Comparison of ENCODE assay signal across 28 cellular contexts in the genomic region with DNA sequence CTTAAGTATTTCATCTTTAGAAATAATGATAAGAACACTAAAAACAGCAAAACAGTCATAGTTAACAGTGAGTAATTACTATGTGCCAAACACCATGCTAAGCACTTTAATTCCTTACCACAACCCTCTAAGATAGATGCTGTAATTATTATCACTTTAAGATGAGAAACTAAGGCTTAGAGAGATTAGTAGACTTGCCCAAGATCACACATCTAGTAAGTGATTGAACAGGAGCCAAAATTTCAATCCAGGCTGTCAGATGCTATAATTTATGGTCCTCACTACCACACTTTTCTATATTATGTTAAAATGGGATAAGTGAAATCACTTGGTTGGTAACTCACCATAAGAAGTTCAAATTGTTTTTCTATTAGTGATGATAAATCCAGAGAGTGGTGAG.
"Had no signal": no experiment of that assay in that cellular context is flagged by ENCODE, and none has a peak within 500 bp of the region (broad histone marks: within the 10 kb centered on the region; RNA-seq: fewer than 3 reads in every experiment).

No MANE protein-coding gene starts in this region.

- H3K27me3 ChIP-seq: foreskin keratinocyte, gastroesophageal sphincter, heart left ventricle, hepatocyte, left lung, neutrophil, pancreas, stomach, thyroid gland, vagina had no signal

- H3K4me1 Mint-ChIP-seq: neural crest cell had no signal

- H3K27ac Mint-ChIP-seq: dendritic cell treated with granulocyte-macrophage colony-stimulating factor and Interleukin-4, amounts not matched to agents 40 ng/mL and 50 ng/mL, for 4 days; endodermal cell; mesothelial cell of epicardium; natural killer cell treated with Interleukin-12 subunit alpha and Interleukin-12 subunit beta and Interleukin-15 and Interleukin-18, amount 100 ng/mL, for 72 hours had no signal

- H3K4me3 ChIP-seq: gastroesophageal sphincter, heart left ventricle, hepatocyte, left lung, mucosa of descending colon, pancreas, smooth muscle cell, stomach, thyroid gland, vagina had no signal

- H3K27me3 Mint-ChIP-seq: dendritic cell treated with granulocyte-macrophage colony-stimulating factor and Interleukin-4, amounts not matched to agents 40 ng/mL and 50 ng/mL, for 4 days; naive B cell; natural killer cell treated with Interleukin-12 subunit alpha and Interleukin-12 subunit beta and Interleukin-15 and Interleukin-18, amount 100 ng/mL, for 72 hours had no signal

- H3K9me3 Mint-ChIP-seq: dendritic cell treated with granulocyte-macrophage colony-stimulating factor and Interleukin-4, amounts not matched to agents 40 ng/mL and 50 ng/mL, for 4 days; endodermal cell; mesothelial cell of epicardium; natural killer cell treated with Interleukin-12 subunit alpha and Interleukin-12 subunit beta and Interleukin-15 and Interleukin-18, amount 100 ng/mL, for 72 hours; neural crest cell had no signal

- DNase-seq: effector CD8-positive, alpha-beta T cell; endodermal cell; foreskin keratinocyte; heart left ventricle; left cardiac atrium; left lung; mesenchymal stem cell; mucosa of descending colon; naive B cell; pancreas; stimulated activated CD4-positive, alpha-beta T cell treated with anti-CD3 and anti-CD28 coated beads, Interleukin-12 subunit alpha, Interleukin-12 subunit beta, amount 100 ng/mL, for 4 hours; stimulated activated CD4-positive, alpha-beta T cell treated with anti-CD3 and anti-CD28 coated beads, Interleukin-1b, Interleukin-23, amount 100 ng/mL, for 48 hours; stimulated activated CD4-positive, alpha-beta T cell treated with anti-CD3 and anti-CD28 coated beads, Interleukin-4, amount 100 ng/mL, for 1 hour; stimulated activated CD8-positive, alpha-beta memory T cell treated with anti-CD3 and anti-CD28 coated beads, Interleukin-4, amount 100 ng/mL, for 48 hours; stimulated activated naive CD4-positive, alpha-beta T cell treated with Interleukin-2 at 50 U/mL for 16 hours; stomach; thyroid gland; trophoblast cell had no signal

- H3K27ac ChIP-seq: epithelial cell of prostate, foreskin keratinocyte, gastroesophageal sphincter, heart left ventricle, hepatocyte, left lung, neutrophil, pancreas, stomach, thyroid gland, vagina had no signal

- H3K4me3 Mint-ChIP-seq: dendritic cell treated with granulocyte-macrophage colony-stimulating factor and Interleukin-4, amounts not matched to agents 40 ng/mL and 50 ng/mL, for 4 days; endodermal cell; mesothelial cell of epicardium; naive B cell; natural killer cell treated with Interleukin-12 subunit alpha and Interleukin-12 subunit beta and Interleukin-15 and Interleukin-18, amount 100 ng/mL, for 72 hours; neural crest cell had no signal

- H3K9me3 ChIP-seq: gastroesophageal sphincter, heart left ventricle, left lung, mucosa of descending colon, neutrophil, pancreas, stomach, thyroid gland, vagina had no signal

- H3K4me1 ChIP-seq: gastroesophageal sphincter, pancreas, stomach, vagina had no signal
